In the genomic region with DNA sequence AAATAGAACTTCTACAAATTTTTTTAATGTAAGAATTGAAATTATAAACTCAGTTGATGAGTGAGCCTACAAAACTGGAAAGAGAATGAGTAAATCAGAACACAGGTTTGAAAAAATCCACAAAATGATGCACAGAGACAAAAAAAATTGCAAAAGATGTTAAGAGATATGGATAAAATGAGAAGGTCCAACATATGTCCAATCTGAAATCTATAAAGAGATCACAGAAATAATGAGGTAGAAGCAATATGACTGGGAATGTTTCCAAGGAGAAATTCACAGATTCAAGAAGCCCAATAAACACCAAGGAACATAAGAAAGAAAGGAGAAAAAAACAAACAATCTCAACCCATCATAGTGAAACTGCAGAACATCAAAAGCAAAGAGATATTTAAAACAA, we compare ENCODE assay signal across 36 cellular contexts.
"Had no signal": no experiment of that assay in that cellular context is flagged by ENCODE, and none has a peak within 500 bp of the region (broad histone marks: within the 10 kb centered on the region; RNA-seq: fewer than 3 reads in every experiment).

No MANE protein-coding gene starts in this region.

- DNase-seq: Karpas-422, Kasumi-1, MG63, MM.1S, MV-4-11, NCI-H1048, NCI-H1092, NCI-H1092 treated with DMSO at 0.1 percent for 48 hours, NCI-H1105, NCI-H1105 treated with DMSO at 0.1 percent for 48 hours, NCI-H1417, NCI-H1417 treated with DMSO at 0.1 percent for 48 hours, NCI-H1436, NCI-H1436 treated with DMSO at 0.1 percent for 48 hours, NCI-H146, NCI-H1694, NCI-H1694 treated with DMSO at 0.1 percent for 48 hours, NCI-H187, NCI-H187 treated with DMSO at 0.1 percent for 48 hours, NCI-H1930, NCI-H2029, NCI-H2029 treated with DMSO at 0.1 percent for 48 hours, NCI-H2081, NCI-H2081 treated with DMSO at 0.1 percent for 48 hours, NCI-H2107, NCI-H2171, NCI-H2171 treated with DMSO at 0.1 percent for 48 hours, NCI-H2227 treated with DMSO at 0.1 percent for 48 hours, NCI-H226, NCI-H345, NCI-H446, NCI-H446 treated with DMSO at 0.1 percent for 48 hours, NCI-H510A, NCI-H510A treated with DMSO at 0.1 percent for 48 hours, NCI-H524, NCI-H524 treated with DMSO at 0.1 percent for 48 hours had no signal

- H3K4me3 ChIP-seq: MG63 had no signal

- H3K36me3 ChIP-seq: MG63 had no signal
